Comparison of ENCODE assay signal across 2 cellular contexts in the genomic region with DNA sequence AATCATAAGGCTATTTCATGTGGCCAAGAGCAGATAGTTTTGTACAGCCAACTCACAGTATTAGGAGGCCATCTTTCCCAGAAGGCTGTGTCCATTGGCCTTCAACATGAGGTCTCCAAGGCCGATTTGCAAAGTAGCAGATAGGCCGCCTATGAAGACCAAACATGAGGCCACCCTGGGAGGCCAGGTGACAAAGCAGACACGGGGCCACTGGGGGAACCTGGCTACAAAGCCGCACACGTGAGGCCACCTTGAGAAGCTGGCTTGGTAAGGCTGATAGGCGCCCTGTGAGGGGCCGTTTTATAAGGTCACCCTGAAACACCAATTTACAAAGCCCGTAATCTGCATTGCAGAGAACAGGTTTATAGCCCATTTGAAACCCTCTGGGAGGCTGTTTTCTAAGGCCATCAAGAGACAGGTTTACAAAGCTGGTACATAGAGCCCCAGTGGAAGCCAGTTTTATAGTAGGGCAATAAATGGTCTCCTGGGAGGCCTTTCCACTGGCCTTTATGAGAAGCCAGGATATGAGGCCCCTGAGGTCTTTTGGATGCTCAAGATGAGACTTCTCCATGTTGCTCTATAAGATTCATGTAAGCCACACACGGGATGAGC.
TF ChIP-seq lines count a peak whose summit lies in the region.

No MANE protein-coding gene starts in this region.

TF ChIP-seq in liver, 16 proteins besides CTCF, POLR2A, EP300 and RAD21:
- no peak for TF ChIP-seq GABPA (IDR thresholded peaks at IDR 0.05 in 1 of 2, conservative IDR thresholded peaks at IDR 0.05 in 1 of 2)
- TF ChIP-seq EGR1 (IDR thresholded peaks at IDR 0.05; ENCODE audit: low read depth in 2 of 2): no peak
- no peak for TF ChIP-seq YY1 (IDR thresholded peaks at IDR 0.05)
- TF ChIP-seq FOXA2 (IDR thresholded peaks at IDR 0.05): no peak

TF ChIP-seq in HepG2, 621 proteins besides CTCF, POLR2A, EP300 and RAD21:
- TF ChIP-seq SKIL (CRISPR knock-in tag; IDR thresholded peaks at IDR 0.05; ENCODE audit: borderline replicate concordance): no peak
- no peak for TF ChIP-seq MXI1 (IDR thresholded peaks at IDR 0.05; ENCODE audit: borderline replicate concordance, low read depth, low read length)
- no peak for TF ChIP-seq ZNF670 (CRISPR knock-in tag; IDR thresholded peaks at IDR 0.05; ENCODE audit: borderline replicate concordance)
- no peak for TF ChIP-seq BORCS8-MEF2B (CRISPR knock-in tag; IDR thresholded peaks at IDR 0.05)
- no peak for TF ChIP-seq ATM (IDR thresholded peaks at IDR 0.05; ENCODE audit: borderline replicate concordance)
- TF ChIP-seq ZC3H4 (CRISPR knock-in tag; IDR thresholded peaks at IDR 0.05; ENCODE audit: borderline replicate concordance): no peak
- no peak for TF ChIP-seq TBL1XR1 (IDR thresholded peaks at IDR 0.05; ENCODE audit: borderline replicate concordance, low read length, partially characterized antibody)
- TF ChIP-seq ZNF775 (CRISPR knock-in tag; IDR thresholded peaks at IDR 0.05; ENCODE audit: borderline replicate concordance): no peak
